In the genomic region with DNA sequence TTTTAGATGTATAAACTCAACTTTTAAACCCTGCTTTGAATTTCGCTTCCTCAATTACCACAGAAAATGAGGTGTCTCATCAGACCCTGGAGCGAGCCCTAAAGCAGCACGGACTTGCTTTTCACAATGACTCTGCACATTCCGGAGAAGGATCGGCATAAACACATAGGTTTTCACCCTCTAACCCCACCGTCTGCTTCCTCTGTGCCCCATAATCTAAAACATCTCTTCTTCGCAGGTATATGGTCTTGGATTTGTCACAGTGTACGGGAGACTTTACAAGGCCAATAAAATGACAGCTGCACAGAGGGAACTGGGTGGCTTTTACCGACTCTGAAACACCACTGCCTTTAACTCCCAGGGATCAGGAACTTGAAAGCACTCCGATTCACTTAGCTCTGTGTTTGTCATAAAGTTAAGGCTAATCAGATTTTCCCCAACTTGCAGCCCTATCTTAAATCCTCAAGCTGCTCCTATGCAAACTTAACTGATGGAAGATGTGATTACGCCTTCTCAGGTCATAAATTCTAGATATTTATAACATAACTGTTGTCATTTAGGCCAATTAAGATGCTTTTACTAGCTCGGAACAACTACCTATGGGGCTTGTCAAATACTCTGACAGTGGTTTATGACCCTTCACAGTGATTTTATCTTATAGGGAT, we compare ENCODE assay signal across 1 cellular context.
TF ChIP-seq lines count a peak whose summit lies in the region.

No MANE protein-coding gene starts in this region.

TF ChIP-seq in WTC11, 78 proteins besides CTCF, POLR2A, EP300 and RAD21 (continued from another document):
- TF ChIP-seq, protein P1, sequence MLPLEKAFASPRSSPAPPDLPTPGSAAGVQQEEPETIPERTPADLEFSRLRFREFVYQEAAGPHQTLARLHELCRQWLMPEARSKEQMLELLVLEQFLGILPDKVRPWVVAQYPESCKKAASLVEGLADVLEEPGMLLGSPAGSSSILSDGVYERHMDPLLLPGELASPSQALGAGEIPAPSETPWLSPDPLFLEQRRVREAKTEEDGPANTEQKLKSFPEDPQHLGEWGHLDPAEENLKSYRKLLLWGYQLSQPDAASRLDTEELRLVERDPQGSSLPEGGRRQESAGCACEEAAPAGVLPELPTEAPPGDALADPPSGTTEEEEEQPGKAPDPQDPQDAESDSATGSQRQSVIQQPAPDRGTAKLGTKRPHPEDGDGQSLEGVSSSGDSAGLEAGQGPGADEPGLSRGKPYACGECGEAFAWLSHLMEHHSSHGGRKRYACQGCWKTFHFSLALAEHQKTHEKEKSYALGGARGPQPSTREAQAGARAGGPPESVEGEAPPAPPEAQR (CRISPR knock-in tag; IDR thresholded peaks at IDR 0.05): no peak
